ENCODE assay signal across 24 cellular contexts in genomic region chr15:91568036-91568435, GRCh38.
DNase-seq lines count a peak whose midpoint lies in the region; ATAC-seq, FAIRE-seq and TF ChIP-seq lines count a peak whose summit lies in the region.
"Had no signal": no experiment of that assay in that cellular context is flagged by ENCODE, and none has a peak within 500 bp of the region (broad histone marks: within the 10 kb centered on the region; RNA-seq: fewer than 3 reads in every experiment).

No MANE protein-coding gene starts in this region.

- H3K4me1 ChIP-seq in HepG2 (ENCODE audit: insufficient read depth, low read length): no peaks in the 10 kb centered on the region
- no peaks in the 10 kb centered on the region for H3K4me1 ChIP-seq in right lobe of liver
- H3K4me1 ChIP-seq in tibial artery: no peaks in the 10 kb centered on the region
- H3K4me1 ChIP-seq: BE2C had no signal

- no TSS peak for BruUV-seq in HepG2 (replicated peaks; lab: Mats Ljungman, UMichigan)

- TF ChIP-seq CTCF in HepG2 (CRISPR knock-in tag; IDR thresholded peaks at IDR 0.05): no peak
- TF ChIP-seq CTCF in right lobe of liver (IDR thresholded peaks at IDR 0.05): no peak
- TF ChIP-seq CTCF in tibial artery (IDR thresholded peaks at IDR 0.05): no peak

- CTCF ChIA-PET in HepG2 (lab: Yijun Ruan, JAX; ENCODE audit: low intra/inter-chr PET ratio, low total read pairs): no interaction called here

- H3K27me3 ChIP-seq in HepG2 (ENCODE audit: control insufficient read depth in 1 of 2, insufficient read depth in 2 of 2, low read length in 2 of 2) (no peaks in the 10 kb centered on the region), right lobe of liver (no peaks in the 10 kb centered on the region), tibial artery (peaks cover 0 to 4% of the 10 kb centered on the region in 2 donors)
- H3K27me3 ChIP-seq: BE2C, BLaER1 had no signal

- intact Hi-C loops in HepG2 (cut with micrococcal nuclease; ENCODE audit: unreplicated experiment): no loop called here
- intact Hi-C loops in right lobe of liver (cut with DNase I): no loop called here
- intact Hi-C loops in left colon (cut with DNase I, micrococcal nuclease): no loop called here
- intact Hi-C loops in tibial artery (cut with DNase I; ENCODE audit: low total_unique reads): no loop called here

- ATAC-seq in HepG2: no peak
- no peak for ATAC-seq in right lobe of liver
- peak; percentile 43 for ATAC-seq in left colon
- ATAC-seq in HG02642 (IDR thresholded peaks at IDR 0.05; ENCODE audit: poor library complexity, unreplicated experiment): no peak
- ATAC-seq: GM12878 had no signal

- TF ChIP-seq EP300 in HepG2 (IDR thresholded peaks at IDR 0.05; ENCODE audit: low read depth in 2 of 2, low read length in 2 of 2): no peak
- no peak for TF ChIP-seq EP300 in HepG2 (CRISPR knock-in tag; IDR thresholded peaks at IDR 0.05; ENCODE audit: borderline replicate concordance)

- no peak overlapping the region for H3K9ac ChIP-seq in HepG2 (ENCODE audit: insufficient read depth, low read depth, low read length)
- H3K9ac ChIP-seq: BLaER1 had no signal

- POLR2A ChIA-PET in HepG2 (lab: Yijun Ruan, JAX): no interaction called here

- no peak for TF ChIP-seq RAD21 in HepG2 (CRISPR knock-in tag; IDR thresholded peaks at IDR 0.05)

- H3K4me3 ChIP-seq in HepG2 (replicated peaks in 1 of 3; ENCODE audit: insufficient read depth in 1 of 3, low read depth in 2 of 3, low read length in 3 of 3): no peak overlapping the region
- H3K4me3 ChIP-seq in right lobe of liver: no peak overlapping the region
- H3K4me3 ChIP-seq in tibial artery: no peak overlapping the region
- H3K4me3 ChIP-seq: BLaER1, GM12878 had no signal

- H3K79me2 ChIP-seq in HepG2 (ENCODE audit: insufficient read depth, low read length): no peaks in the 10 kb centered on the region

- no peaks in the 10 kb centered on the region for H4K20me1 ChIP-seq in HepG2 (ENCODE audit: insufficient read depth, low read length)
- H4K20me1 ChIP-seq: BLaER1 had no signal

- DNase-seq in HepG2 (ENCODE audit: low spot score) (no peak), right lobe of liver (no peak), left colon (no peak), tibial artery (no peak)
- DNase-seq: ACHN; BE2C; C1 segment of cervical spinal cord; CD4-positive, alpha-beta memory T cell; CD4-positive, CD25-positive, alpha-beta regulatory T cell; CD8-positive, alpha-beta memory T cell; COR-L47; DMS 273 treated with DMSO at 0.1 percent for 48 hours; DMS153; DMS53; DMS79; DND-41; EL; GDM1 had no signal

- H3K9me3 ChIP-seq in HepG2 (ENCODE audit: low read length) (no peaks in the 10 kb centered on the region), right lobe of liver (no peaks in the 10 kb centered on the region), tibial artery (no peaks in the 10 kb centered on the region)
- H3K9me3 ChIP-seq: BE2C, BLaER1 had no signal

- H3K36me3 ChIP-seq in HepG2 (replicated peaks in 1 of 2; ENCODE audit: control insufficient read depth in 1 of 2, insufficient read depth in 2 of 2, low read length in 2 of 2) (no peaks in the 10 kb centered on the region), right lobe of liver (no peaks in the 10 kb centered on the region), tibial artery (no peaks in the 10 kb centered on the region)
- H3K36me3 ChIP-seq: BE2C, BLaER1 had no signal

- WGBS in HepG2 (ENCODE audit: low lambda C conversion rate): 44% methylated on average over 2 of the region's 2 CpGs
- 61% methylated on average over 2 of the region's 2 CpGs for WGBS in right lobe of liver (ENCODE audit: insufficient coverage, low coverage, low lambda C conversion rate, missing lambda C conversion rate)

- H2AFZ ChIP-seq in HepG2 (ENCODE audit: low read length): no peak overlapping the region

- H3K27ac ChIP-seq in HepG2 (ENCODE audit: extremely low read length, insufficient read depth, low read length) (no peak overlapping the region), right lobe of liver (no peak overlapping the region), tibial artery (no peak overlapping the region)
- H3K27ac ChIP-seq: 22Rv1, BLaER1 had no signal

- FAIRE-seq in HepG2 (lab: Jason Lieb, UNC): no peak
- FAIRE-seq: GM12878, GM12892, GM18507 had no signal

- no peak overlapping the region for H3K4me2 ChIP-seq in HepG2 (ENCODE audit: low read depth, low read length)
- H3K4me2 ChIP-seq: BLaER1 had no signal

- TF ChIP-seq POLR2A in HepG2 (IDR thresholded peaks at IDR 0.05; ENCODE audit: insufficient read depth in 1 of 2, low read depth in 2 of 2, low read length in 2 of 2) (no peak), right lobe of liver (IDR thresholded peaks at IDR 0.05) (no peak)

- in situ Hi-C loops in HepG2 (cut with HindIII; ENCODE audit: extremely low pct_ligation_motif_present, low pct_unique_long_range_greater_than_20kb): no loop called here

TF ChIP-seq in HepG2, 621 proteins besides CTCF, POLR2A, EP300 and RAD21:
- TF ChIP-seq ZNF232 (CRISPR knock-in tag; IDR thresholded peaks at IDR 0.05; ENCODE audit: borderline replicate concordance): no peak
- peak; percentile 70; the same call in 1 of the 2 replicates for TF ChIP-seq RAD51 (IDR thresholded peaks at IDR 0.05; ENCODE audit: borderline replicate concordance)
- TF ChIP-seq ZNF431 (CRISPR knock-in tag; IDR thresholded peaks at IDR 0.05; ENCODE audit: borderline replicate concordance, low read depth): no peak
- TF ChIP-seq GLI4 (CRISPR knock-in tag; IDR thresholded peaks at IDR 0.05; ENCODE audit: borderline replicate concordance): no peak
- no peak for TF ChIP-seq ZNF460 (CRISPR knock-in tag; IDR thresholded peaks at IDR 0.05; ENCODE audit: borderline replicate concordance)
- TF ChIP-seq USF2 (IDR thresholded peaks at IDR 0.05; ENCODE audit: low read depth, low read length): peak; percentile 50; the same call in 1 of the 2 replicates
- no peak for TF ChIP-seq USF2 (CRISPR knock-in tag; IDR thresholded peaks at IDR 0.05; ENCODE audit: borderline replicate concordance)
- no peak for TF ChIP-seq SP4 (CRISPR knock-in tag; IDR thresholded peaks at IDR 0.05)
- TF ChIP-seq MBD4 (IDR thresholded peaks at IDR 0.05; ENCODE audit: borderline replicate concordance, low read length): no peak
- no peak for TF ChIP-seq NFRKB (IDR thresholded peaks at IDR 0.05)
- TF ChIP-seq ZSCAN22 (CRISPR knock-in tag; IDR thresholded peaks at IDR 0.05): no peak
- TF ChIP-seq ZNF274 (CRISPR knock-in tag; IDR thresholded peaks at IDR 0.05): no peak
